ENCODE assay signal across 1 cellular context in genomic region chr2:3503483-3503882, GRCh38.
TF ChIP-seq lines count a peak whose summit lies in the region.

No MANE protein-coding gene starts in this region.

TF ChIP-seq in K562, 482 proteins besides CTCF, POLR2A, EP300 and RAD21:
- TF ChIP-seq E2F3 (CRISPR knock-in tag; IDR thresholded peaks at IDR 0.05) (no peak), SMARCB1 (IDR thresholded peaks at IDR 0.05; ENCODE audit: insufficient read length, low read depth) (no peak), HES1 (IDR thresholded peaks at IDR 0.05; ENCODE audit: low read depth) (no peak), USF1 (CRISPR knock-in tag; IDR thresholded peaks at IDR 0.05) (no peak), GABPA (tag; conservative IDR thresholded peaks at IDR 0.05; ENCODE audit: low read depth) (no peak), ZBTB43 (CRISPR knock-in tag; IDR thresholded peaks at IDR 0.05) (peak; percentile 4; the same call in 1 of the 2 replicates), MED1 (CRISPR knock-in tag; IDR thresholded peaks at IDR 0.05; ENCODE audit: borderline replicate concordance) (0 out of 2 replicates have a peak, but pooled peaks have one; percentile 23), ZNF764 (CRISPR knock-in tag; IDR thresholded peaks at IDR 0.05; ENCODE audit: low read depth) (no peak)
